In the genomic region with DNA sequence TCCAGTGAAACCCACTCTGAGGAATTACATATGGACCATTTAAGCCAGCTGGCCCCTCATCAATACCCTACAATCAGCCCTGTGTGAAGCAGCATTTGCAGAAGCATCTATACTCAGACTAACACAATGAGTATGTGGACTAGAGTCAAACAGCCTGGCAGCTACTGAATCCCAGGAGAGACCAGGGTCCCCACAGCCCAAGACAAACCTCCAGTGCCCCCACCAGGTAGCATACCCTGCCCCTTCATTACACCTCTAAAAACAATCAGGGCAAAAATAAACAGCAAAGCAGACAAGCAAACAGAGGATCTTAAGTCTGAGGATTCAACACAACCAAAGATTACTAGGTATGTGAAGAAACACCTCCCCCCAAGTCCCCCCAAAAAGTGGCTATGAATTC, we compare ENCODE assay signal across 1 cellular context.
TF ChIP-seq lines count a peak whose summit lies in the region.

No MANE protein-coding gene starts in this region.

TF ChIP-seq in WTC11, 78 proteins besides CTCF, POLR2A, EP300 and RAD21 (continued from another document):
- no peak for TF ChIP-seq ZNF425 (CRISPR knock-in tag; conservative IDR thresholded peaks at IDR 0.05)
- no peak for TF ChIP-seq NFATC4 (CRISPR knock-in tag; IDR thresholded peaks at IDR 0.05)
- TF ChIP-seq, protein P1, sequence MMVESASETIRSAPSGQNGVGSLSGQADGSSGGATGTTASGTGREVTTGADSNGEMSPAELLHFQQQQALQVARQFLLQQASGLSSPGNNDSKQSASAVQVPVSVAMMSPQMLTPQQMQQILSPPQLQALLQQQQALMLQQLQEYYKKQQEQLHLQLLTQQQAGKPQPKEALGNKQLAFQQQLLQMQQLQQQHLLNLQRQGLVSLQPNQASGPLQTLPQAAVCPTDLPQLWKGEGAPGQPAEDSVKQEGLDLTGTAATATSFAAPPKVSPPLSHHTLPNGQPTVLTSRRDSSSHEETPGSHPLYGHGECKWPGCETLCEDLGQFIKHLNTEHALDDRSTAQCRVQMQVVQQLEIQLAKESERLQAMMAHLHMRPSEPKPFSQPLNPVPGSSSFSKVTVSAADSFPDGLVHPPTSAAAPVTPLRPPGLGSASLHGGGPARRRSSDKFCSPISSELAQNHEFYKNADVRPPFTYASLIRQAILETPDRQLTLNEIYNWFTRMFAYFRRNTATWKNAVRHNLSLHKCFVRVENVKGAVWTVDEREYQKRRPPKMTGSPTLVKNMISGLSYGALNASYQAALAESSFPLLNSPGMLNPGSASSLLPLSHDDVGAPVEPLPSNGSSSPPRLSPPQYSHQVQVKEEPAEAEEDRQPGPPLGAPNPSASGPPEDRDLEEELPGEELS (CRISPR knock-in tag; IDR thresholded peaks at IDR 0.05): no peak
- no peak for TF ChIP-seq ZNF396 (CRISPR knock-in tag; IDR thresholded peaks at IDR 0.05; ENCODE audit: borderline replicate concordance)
- no peak for TF ChIP-seq CREM (CRISPR knock-in tag; IDR thresholded peaks at IDR 0.05)
- TF ChIP-seq, protein P2, sequence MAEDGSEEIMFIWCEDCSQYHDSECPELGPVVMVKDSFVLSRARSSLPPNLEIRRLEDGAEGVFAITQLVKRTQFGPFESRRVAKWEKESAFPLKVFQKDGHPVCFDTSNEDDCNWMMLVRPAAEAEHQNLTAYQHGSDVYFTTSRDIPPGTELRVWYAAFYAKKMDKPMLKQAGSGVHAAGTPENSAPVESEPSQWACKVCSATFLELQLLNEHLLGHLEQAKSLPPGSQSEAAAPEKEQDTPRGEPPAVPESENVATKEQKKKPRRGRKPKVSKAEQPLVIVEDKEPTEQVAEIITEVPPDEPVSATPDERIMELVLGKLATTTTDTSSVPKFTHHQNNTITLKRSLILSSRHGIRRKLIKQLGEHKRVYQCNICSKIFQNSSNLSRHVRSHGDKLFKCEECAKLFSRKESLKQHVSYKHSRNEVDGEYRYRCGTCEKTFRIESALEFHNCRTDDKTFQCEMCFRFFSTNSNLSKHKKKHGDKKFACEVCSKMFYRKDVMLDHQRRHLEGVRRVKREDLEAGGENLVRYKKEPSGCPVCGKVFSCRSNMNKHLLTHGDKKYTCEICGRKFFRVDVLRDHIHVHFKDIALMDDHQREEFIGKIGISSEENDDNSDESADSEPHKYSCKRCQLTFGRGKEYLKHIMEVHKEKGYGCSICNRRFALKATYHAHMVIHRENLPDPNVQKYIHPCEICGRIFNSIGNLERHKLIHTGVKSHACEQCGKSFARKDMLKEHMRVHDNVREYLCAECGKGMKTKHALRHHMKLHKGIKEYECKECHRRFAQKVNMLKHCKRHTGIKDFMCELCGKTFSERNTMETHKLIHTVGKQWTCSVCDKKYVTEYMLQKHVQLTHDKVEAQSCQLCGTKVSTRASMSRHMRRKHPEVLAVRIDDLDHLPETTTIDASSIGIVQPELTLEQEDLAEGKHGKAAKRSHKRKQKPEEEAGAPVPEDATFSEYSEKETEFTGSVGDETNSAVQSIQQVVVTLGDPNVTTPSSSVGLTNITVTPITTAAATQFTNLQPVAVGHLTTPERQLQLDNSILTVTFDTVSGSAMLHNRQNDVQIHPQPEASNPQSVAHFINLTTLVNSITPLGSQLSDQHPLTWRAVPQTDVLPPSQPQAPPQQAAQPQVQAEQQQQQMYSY (CRISPR knock-in tag; IDR thresholded peaks at IDR 0.05): no peak
- TF ChIP-seq SMAD3 (CRISPR knock-in tag; IDR thresholded peaks at IDR 0.05; ENCODE audit: borderline replicate concordance): no peak
- TF ChIP-seq HMGA2 (CRISPR knock-in tag; IDR thresholded peaks at IDR 0.05): no peak
- no peak for TF ChIP-seq KAT7 (CRISPR knock-in tag; IDR thresholded peaks at IDR 0.05; ENCODE audit: borderline replicate concordance)
- TF ChIP-seq CBFB (CRISPR knock-in tag; IDR thresholded peaks at IDR 0.05; ENCODE audit: low read depth): no peak
- TF ChIP-seq ZNF423 (CRISPR knock-in tag; IDR thresholded peaks at IDR 0.05): no peak
- TF ChIP-seq SP1 (CRISPR knock-in tag; conservative IDR thresholded peaks at IDR 0.05): no peak
- TF ChIP-seq USF2 (CRISPR knock-in tag; IDR thresholded peaks at IDR 0.05): no peak
- no peak for TF ChIP-seq IRF2 (CRISPR knock-in tag; IDR thresholded peaks at IDR 0.05; ENCODE audit: borderline replicate concordance, low read depth)
- no peak for TF ChIP-seq RORB (CRISPR knock-in tag; IDR thresholded peaks at IDR 0.05)
- TF ChIP-seq ZNF138 (CRISPR knock-in tag; conservative IDR thresholded peaks at IDR 0.05): no peak
TF ChIP-seq in WTC11: peak in this region for 0.
